8 cellular contexts compared by ENCODE assay signal in genomic region chr2:48440103-48440390, GRCh38. TPM values are rescaled to one million over a fixed set of nuclear protein-coding genes. Genes with fewer than 3 reads are reported as not detected.
DNase-seq lines count a peak whose midpoint lies in the region; ATAC-seq and TF ChIP-seq lines count a peak whose summit lies in the region.

No MANE protein-coding gene starts in this region.

- peak overlapping the region; percentile 78 for H2AFZ ChIP-seq in neural cell (ENCODE audit: low read depth, low read length)

- no peaks in the 10 kb centered on the region for H3K9me3 Mint-ChIP-seq in CD4-positive, alpha-beta memory T cell

- POLR2A ChIA-PET in CD4-positive, alpha-beta memory T cell (lab: Charles Lee; ENCODE audit: partially characterized antibody): interaction anchor here (0.6 kb wide), 1 partner anchor 67 kb away, joined by 4 read pairs; no protein-coding TSS in a partner anchor

- CTCF ChIA-PET in CD4-positive, alpha-beta memory T cell (lab: Charles Lee; ENCODE audit: partially characterized antibody): no interaction called here

- H3K4me3 ChIP-seq in CD4-positive, alpha-beta memory T cell (ENCODE audit: low read length in 2 of 2): peak overlapping the region; percentile 67 to 81
- peak overlapping the region; percentile 92 for H3K4me3 ChIP-seq in neural cell (ENCODE audit: low read length)

- no peaks in the 10 kb centered on the region for H3K9me2 ChIP-seq in neural cell (ENCODE audit: insufficient read depth, low read length)

- ATAC-seq in HG03460 (IDR thresholded peaks at IDR 0.05; ENCODE audit: unreplicated experiment) (peak; percentile 0), HG02571 (IDR thresholded peaks at IDR 0.05; ENCODE audit: unreplicated experiment) (no peak), HG03520 (IDR thresholded peaks at IDR 0.05; ENCODE audit: unreplicated experiment) (no peak), HG03175 (IDR thresholded peaks at IDR 0.05; ENCODE audit: unreplicated experiment) (no peak), GM21786 (IDR thresholded peaks at IDR 0.05; ENCODE audit: unreplicated experiment) (no peak)

- peaks cover 13% of the 10 kb centered on the region for H3F3A ChIP-seq in neural cell (ENCODE audit: insufficient read depth, low read length, poor library complexity, severe bottlenecking)

- peaks cover 44% of the 10 kb centered on the region for H3K4me1 ChIP-seq in CD4-positive, alpha-beta memory T cell (ENCODE audit: insufficient read depth, low read length)

- H3K27me3 ChIP-seq in CD4-positive, alpha-beta memory T cell (ENCODE audit: insufficient read depth, low read length): no peaks in the 10 kb centered on the region
- no peaks in the 10 kb centered on the region for H3K27me3 ChIP-seq in neural cell (ENCODE audit: insufficient read depth, low read depth, low read length)

- TF ChIP-seq RAD21 in neural cell (conservative IDR thresholded peaks at IDR 0.05): peak; percentile 44

- H3K36me3 ChIP-seq in CD4-positive, alpha-beta memory T cell (ENCODE audit: insufficient read depth, low read length): no peaks in the 10 kb centered on the region
- no peaks in the 10 kb centered on the region for H3K36me3 ChIP-seq in neural cell (ENCODE audit: insufficient read depth, low read length)

- H4K20me1 ChIP-seq in neural cell (ENCODE audit: insufficient read depth): no peaks in the 10 kb centered on the region

- intact Hi-C loops in CD4-positive, alpha-beta memory T cell (cut with micrococcal nuclease): no loop called here

- H3K27ac Mint-ChIP-seq in CD4-positive, alpha-beta memory T cell: peak overlapping the region in 2 of 7 donors; percentile 99

- TF ChIP-seq CTCF in neural cell (IDR thresholded peaks at IDR 0.05; ENCODE audit: poor library complexity, severe bottlenecking): no peak

- peak overlapping the region; percentile 97 for H3K4me2 ChIP-seq in neural cell (ENCODE audit: low read length)

- peaks cover 3 to 9% (median 7%) of the 10 kb centered on the region in 4 donors for H3K4me1 Mint-ChIP-seq in CD4-positive, alpha-beta memory T cell

- H3K9me3 ChIP-seq in CD4-positive, alpha-beta memory T cell (ENCODE audit: control insufficient read depth in 1 of 2, low read length in 2 of 2): no peaks in the 10 kb centered on the region
- H3K9me3 ChIP-seq in neural cell (ENCODE audit: low read length): no peaks in the 10 kb centered on the region

- no peak for TF ChIP-seq EP300 in neural cell (conservative IDR thresholded peaks at IDR 0.05; ENCODE audit: poor library complexity, severe bottlenecking)

- no peaks in the 10 kb centered on the region for H3K27me3 Mint-ChIP-seq in CD4-positive, alpha-beta memory T cell

- H3K9ac ChIP-seq in neural cell (ENCODE audit: low read length): peak overlapping the region; percentile 88

- H3K36me3 Mint-ChIP-seq in CD4-positive, alpha-beta memory T cell: peaks cover 0 to 4% of the 10 kb centered on the region in 2 donors

- DNase-seq in CD4-positive, alpha-beta memory T cell: no peak

- peak overlapping the region in 1 of 8 donors; percentile 97 for H3K4me3 Mint-ChIP-seq in CD4-positive, alpha-beta memory T cell

- peaks cover 30% of the 10 kb centered on the region for H3K79me2 ChIP-seq in neural cell (replicated peaks; ENCODE audit: insufficient read depth, low read length)

- peak overlapping the region; percentile 87 for H3K27ac ChIP-seq in CD4-positive, alpha-beta memory T cell (ENCODE audit: low read depth, low read length)
- peak overlapping the region; percentile 99 for H3K27ac ChIP-seq in cingulate gyrus (ENCODE audit: low read depth, low read length)
- peak overlapping the region; percentile 100 for H3K27ac ChIP-seq in neural cell (ENCODE audit: low read length)

TF ChIP-seq in neural cell, 6 proteins besides CTCF, POLR2A, EP300 and RAD21:
- TF ChIP-seq MXI1 (conservative IDR thresholded peaks at IDR 0.05; ENCODE audit: poor library complexity, severe bottlenecking) (peak; percentile 90), EZH2 (IDR thresholded peaks at IDR 0.05; ENCODE audit: borderline replicate concordance, insufficient read depth, low read length, poor library complexity, severe bottlenecking) (no peak)

RNA-seq across cellular contexts. Expression of gene PPP1R21, which starts 0.5 kb away (rescaled TPM):
- 10 to 100 TPM; 39.3 to 46.5 TPM for total RNA-seq in CD4-positive, alpha-beta memory T cell
- polyA plus RNA-seq in CD4-positive, alpha-beta memory T cell: 10 to 100 TPM; 16.0 to 25.2 TPM
- 61.8 and 66.2 TPM in 2 replicates for polyA plus RNA-seq in neural cell
- polyA minus RNA-seq in neural cell: 61.1 and 62.1 TPM in 2 replicates
